ENCODE assay signal across 1 cellular context in genomic region chr3:52176188-52176752, GRCh38.
TF ChIP-seq lines count a peak whose summit lies in the region.

No MANE protein-coding gene starts in this region.

TF ChIP-seq in K562, 482 proteins besides CTCF, POLR2A, EP300 and RAD21:
- TF ChIP-seq, protein P1, sequence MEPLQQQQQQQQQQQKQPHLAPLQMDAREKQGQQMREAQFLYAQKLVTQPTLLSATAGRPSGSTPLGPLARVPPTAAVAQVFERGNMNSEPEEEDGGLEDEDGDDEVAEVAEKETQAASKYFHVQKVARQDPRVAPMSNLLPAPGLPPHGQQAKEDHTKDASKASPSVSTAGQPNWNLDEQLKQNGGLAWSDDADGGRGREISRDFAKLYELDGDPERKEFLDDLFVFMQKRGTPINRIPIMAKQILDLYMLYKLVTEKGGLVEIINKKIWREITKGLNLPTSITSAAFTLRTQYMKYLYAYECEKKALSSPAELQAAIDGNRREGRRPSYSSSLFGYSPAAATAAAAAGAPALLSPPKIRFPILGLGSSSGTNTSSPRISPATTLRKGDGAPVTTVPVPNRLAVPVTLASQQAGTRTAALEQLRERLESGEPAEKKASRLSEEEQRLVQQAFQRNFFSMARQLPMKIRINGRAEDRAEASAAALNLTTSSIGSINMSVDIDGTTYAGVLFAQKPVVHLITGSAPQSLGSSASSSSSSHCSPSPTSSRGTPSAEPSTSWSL (CRISPR knock-in tag; IDR thresholded peaks at IDR 0.05; ENCODE audit: borderline replicate concordance): no peak
- TF ChIP-seq, protein P2, sequence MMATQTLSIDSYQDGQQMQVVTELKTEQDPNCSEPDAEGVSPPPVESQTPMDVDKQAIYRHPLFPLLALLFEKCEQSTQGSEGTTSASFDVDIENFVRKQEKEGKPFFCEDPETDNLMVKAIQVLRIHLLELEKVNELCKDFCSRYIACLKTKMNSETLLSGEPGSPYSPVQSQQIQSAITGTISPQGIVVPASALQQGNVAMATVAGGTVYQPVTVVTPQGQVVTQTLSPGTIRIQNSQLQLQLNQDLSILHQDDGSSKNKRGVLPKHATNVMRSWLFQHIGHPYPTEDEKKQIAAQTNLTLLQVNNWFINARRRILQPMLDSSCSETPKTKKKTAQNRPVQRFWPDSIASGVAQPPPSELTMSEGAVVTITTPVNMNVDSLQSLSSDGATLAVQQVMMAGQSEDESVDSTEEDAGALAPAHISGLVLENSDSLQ (IDR thresholded peaks at IDR 0.05): 0 out of 2 replicates have a peak, but pooled peaks have one; percentile 11
TF ChIP-seq in K562: peak in this region for 1.
